20 cellular contexts compared by ENCODE assay signal in genomic region chr10:21265622-21266021, GRCh38.
DNase-seq lines count a peak whose midpoint lies in the region; ATAC-seq, FAIRE-seq and TF ChIP-seq lines count a peak whose summit lies in the region.
"Had no signal": no experiment of that assay in that cellular context is flagged by ENCODE, and none has a peak within 500 bp of the region (broad histone marks: within the 10 kb centered on the region; RNA-seq: fewer than 3 reads in every experiment).

No MANE protein-coding gene starts in this region.

- H3K27ac ChIP-seq in RWPE2 (ENCODE audit: poor library complexity, severe bottlenecking): peak overlapping the region; percentile 45
- H3K27ac ChIP-seq: 22Rv1, colonic mucosa, transverse colon had no signal

- no peaks in the 10 kb centered on the region for H3K4me1 Mint-ChIP-seq in glutamatergic neuron (ENCODE audit: low read depth, unreplicated experiment)
- no peaks in the 10 kb centered on the region for H3K4me1 Mint-ChIP-seq in effector memory CD8-positive, alpha-beta T cell (ENCODE audit: low read depth in 2 of 2)
- H3K4me1 Mint-ChIP-seq: activated CD4-positive, alpha-beta T cell treated with anti-CD3 and anti-CD28 coated beads for 36 hours; activated naive CD8-positive, alpha-beta T cell treated with anti-CD3 and anti-CD28 coated beads, Interleukin-2, amount 10 ng/mL, durations not matched to agents 7 days and 5 days had no signal

- H3K27me3 ChIP-seq in RWPE2 (ENCODE audit: insufficient read depth, poor library complexity, severe bottlenecking): no peaks in the 10 kb centered on the region
- H3K27me3 ChIP-seq: colonic mucosa, transverse colon had no signal

- peaks cover 3% of the 10 kb centered on the region for H3K9me3 Mint-ChIP-seq in glutamatergic neuron (ENCODE audit: unreplicated experiment)
- peaks cover 1 to 2% of the 10 kb centered on the region in 2 donors for H3K9me3 Mint-ChIP-seq in effector memory CD8-positive, alpha-beta T cell

- H3K36me3 Mint-ChIP-seq in glutamatergic neuron (ENCODE audit: unreplicated experiment): no peaks in the 10 kb centered on the region
- no peaks in the 10 kb centered on the region for H3K36me3 Mint-ChIP-seq in effector memory CD8-positive, alpha-beta T cell (ENCODE audit: insufficient read depth)
- H3K36me3 Mint-ChIP-seq: activated naive CD8-positive, alpha-beta T cell treated with anti-CD3 and anti-CD28 coated beads, Interleukin-2, amount 10 ng/mL, durations not matched to agents 7 days and 5 days; CD4-positive, alpha-beta memory T cell had no signal

- ATAC-seq in RWPE2 (ENCODE audit: low read depth): peak; percentile 66
- ATAC-seq in effector memory CD8-positive, alpha-beta T cell (replicated peaks): no peak
- no peak for ATAC-seq in GM21576 (IDR thresholded peaks at IDR 0.05; ENCODE audit: unreplicated experiment)
- ATAC-seq: activated CD4-positive, alpha-beta T cell treated with anti-CD3 and anti-CD28 coated beads for 36 hours; Panc1; sciatic nerve had no signal

- no peak overlapping the region for H3K27ac Mint-ChIP-seq in glutamatergic neuron (ENCODE audit: unreplicated experiment)
- H3K27ac Mint-ChIP-seq in effector memory CD8-positive, alpha-beta T cell: no peak overlapping the region
- H3K27ac Mint-ChIP-seq: activated CD4-positive, alpha-beta T cell treated with anti-CD3 and anti-CD28 coated beads for 36 hours; activated naive CD8-positive, alpha-beta T cell treated with anti-CD3 and anti-CD28 coated beads, Interleukin-2, amount 10 ng/mL, durations not matched to agents 7 days and 5 days; CD4-positive, alpha-beta memory T cell had no signal

- no peak for FAIRE-seq in urothelium cell line (lab: Jason Lieb, UNC)

- peaks cover 3% of the 10 kb centered on the region for H3K27me3 Mint-ChIP-seq in glutamatergic neuron (ENCODE audit: unreplicated experiment)
- H3K27me3 Mint-ChIP-seq in effector memory CD8-positive, alpha-beta T cell: peaks cover under 1 to 7% of the 10 kb centered on the region in 2 donors
- H3K27me3 Mint-ChIP-seq: activated CD4-positive, alpha-beta T cell treated with anti-CD3 and anti-CD28 coated beads for 36 hours; activated naive CD8-positive, alpha-beta T cell treated with anti-CD3 and anti-CD28 coated beads, Interleukin-2, amount 10 ng/mL, durations not matched to agents 7 days and 5 days; CD4-positive, alpha-beta memory T cell had no signal

- H3K4me3 ChIP-seq in RWPE2 (ENCODE audit: severe bottlenecking) (no peak overlapping the region), fibroblast of mammary gland (ENCODE audit: control insufficient read depth, low read depth, low read length) (no peak overlapping the region)
- H3K4me3 ChIP-seq: colonic mucosa, lung, transverse colon had no signal

- H3K4me1 ChIP-seq in RWPE2 (ENCODE audit: insufficient read depth, poor library complexity, severe bottlenecking): peaks cover 18% of the 10 kb centered on the region
- H3K4me1 ChIP-seq: colonic mucosa, transverse colon had no signal

- DNase-seq in NCI-H2171 treated with DMSO at 0.1 percent for 48 hours (lab: John Stamatoyannopoulos, UW) (peak; percentile 1), NCI-H2171 (lab: John Stamatoyannopoulos, UW) (no peak), RWPE2 (ENCODE audit: low spot score) (no peak), fibroblast of mammary gland (ENCODE audit: low read depth) (peak; percentile 78), urothelium cell line (ENCODE audit: low spot score) (peak; percentile 57), glutamatergic neuron (no peak)
- no peak for DNase-seq in effector memory CD8-positive, alpha-beta T cell
- DNase-seq: activated CD4-positive, alpha-beta T cell treated with anti-CD3 and anti-CD28 coated beads for 36 hours; activated naive CD8-positive, alpha-beta T cell treated with anti-CD3 and anti-CD28 coated beads, Interleukin-2, amount 10 ng/mL, durations not matched to agents 7 days and 5 days; CD4-positive, alpha-beta memory T cell; colonic mucosa; NCI-H1105 treated with DMSO at 0.1 percent for 48 hours; NCI-H526; stimulated activated CD4-positive, alpha-beta T cell treated with anti-CD3 and anti-CD28 coated beads, Interleukin-4, amount 100 ng/mL, for 24 hours; transverse colon had no signal

- H3K4me3 Mint-ChIP-seq in glutamatergic neuron (ENCODE audit: unreplicated experiment): no peak overlapping the region
- H3K4me3 Mint-ChIP-seq in effector memory CD8-positive, alpha-beta T cell: no peak overlapping the region
- H3K4me3 Mint-ChIP-seq: activated CD4-positive, alpha-beta T cell treated with anti-CD3 and anti-CD28 coated beads for 36 hours; activated naive CD8-positive, alpha-beta T cell treated with anti-CD3 and anti-CD28 coated beads, Interleukin-2, amount 10 ng/mL, durations not matched to agents 7 days and 5 days; CD4-positive, alpha-beta memory T cell had no signal

- no peak for TF ChIP-seq CTCF in RWPE2 (IDR thresholded peaks at IDR 0.05; ENCODE audit: poor library complexity, severe bottlenecking)
- TF ChIP-seq CTCF in fibroblast of mammary gland (conservative IDR thresholded peaks at IDR 0.05; ENCODE audit: control insufficient read depth, insufficient read depth, low read depth, low read length): no peak
- no peak for TF ChIP-seq CTCF in glutamatergic neuron (IDR thresholded peaks at IDR 0.05; ENCODE audit: partially characterized antibody, unreplicated experiment)

- peaks cover 6% of the 10 kb centered on the region for H3K9me3 ChIP-seq in RWPE2 (ENCODE audit: severe bottlenecking)
- H3K9me3 ChIP-seq: colonic mucosa, transverse colon had no signal

- no peaks in the 10 kb centered on the region for H3K36me3 ChIP-seq in RWPE2 (ENCODE audit: low read depth)
- H3K36me3 ChIP-seq: colonic mucosa, transverse colon had no signal

Comparison
In these comparisons a context has a peak if more than half of its experiments do, and no peak if none do; other contexts are left out.
1. DNase-seq: peak in NCI-H2171 treated with DMSO at 0.1 percent for 48 hours (single experiment), fibroblast of mammary gland (single experiment) and urothelium cell line (single experiment); none in NCI-H2171 (single experiment), RWPE2 (single experiment), glutamatergic neuron (single experiment) and effector memory CD8-positive, alpha-beta T cell (0 of 3).